25 cellular contexts compared by ENCODE assay signal in the genomic region with DNA sequence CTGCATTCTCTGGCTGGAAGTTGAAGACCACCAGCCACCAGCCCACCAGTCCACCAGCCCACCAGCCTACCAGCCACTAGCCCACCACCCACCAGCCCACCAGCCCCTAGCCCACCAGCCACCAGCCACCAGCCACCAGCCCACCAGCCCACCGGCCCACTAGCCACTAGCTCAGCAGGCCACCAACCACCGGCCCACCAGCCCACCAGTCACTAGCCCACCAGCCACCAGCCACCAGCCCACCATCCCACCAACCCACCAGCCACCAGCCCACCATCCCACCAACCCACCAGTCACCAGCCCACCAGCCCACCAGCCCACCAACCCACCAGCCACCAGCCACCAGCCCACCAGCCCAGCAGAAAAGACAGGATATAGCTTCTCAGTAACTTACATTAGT.
"Had no signal": no experiment of that assay in that cellular context is flagged by ENCODE, and none has a peak within 500 bp of the region (broad histone marks: within the 10 kb centered on the region; RNA-seq: fewer than 3 reads in every experiment).

No MANE protein-coding gene starts in this region.

- H3K27ac Mint-ChIP-seq: activated naive CD4-positive, alpha-beta T cell treated with anti-CD3 and anti-CD28 coated beads, Interleukin-2, amount 10 ng/mL, durations not matched to agents 7 days and 5 days; immature natural killer cell had no signal

- H3K36me3 Mint-ChIP-seq: activated naive CD4-positive, alpha-beta T cell treated with anti-CD3 and anti-CD28 coated beads, Interleukin-2, amount 10 ng/mL, durations not matched to agents 7 days and 5 days; immature natural killer cell; naive thymus-derived CD8-positive, alpha-beta T cell had no signal

- H3K9me3 ChIP-seq: esophagus muscularis mucosa, heart left ventricle, right atrium auricular region, stomach, thyroid gland, upper lobe of left lung, vagina had no signal

- H3K9me3 Mint-ChIP-seq: activated naive CD4-positive, alpha-beta T cell treated with anti-CD3 and anti-CD28 coated beads, Interleukin-2, amount 10 ng/mL, durations not matched to agents 7 days and 5 days; naive thymus-derived CD8-positive, alpha-beta T cell had no signal

- H3K27me3 ChIP-seq: esophagus muscularis mucosa, foreskin keratinocyte, heart left ventricle, right atrium auricular region, stomach, thyroid gland, upper lobe of left lung, vagina had no signal

- H3K36me3 ChIP-seq: esophagus muscularis mucosa, heart left ventricle, right atrium auricular region, stomach, thyroid gland, upper lobe of left lung, vagina had no signal

- ATAC-seq: foreskin keratinocyte; heart left ventricle; left colon; naive thymus-derived CD8-positive, alpha-beta T cell had no signal

- H3K27me3 Mint-ChIP-seq: activated naive CD4-positive, alpha-beta T cell treated with anti-CD3 and anti-CD28 coated beads, Interleukin-2, amount 10 ng/mL, durations not matched to agents 7 days and 5 days had no signal

- H3K4me3 ChIP-seq: esophagus muscularis mucosa, heart left ventricle, right atrium auricular region, stomach, thyroid gland, upper lobe of left lung, vagina had no signal

- DNase-seq: activated CD4-positive, alpha-beta T cell treated with anti-CD3 and anti-CD28 coated beads for 4 hours; activated CD4-positive, CD25-positive, alpha-beta regulatory T cell; activated CD8-positive, alpha-beta memory T cell treated with anti-CD3 and anti-CD28 coated beads for 24 hours; activated gamma-delta T cell; activated naive CD4-positive, alpha-beta T cell treated with anti-CD3 and anti-CD28 coated beads, Interleukin-2, amount 10 ng/mL, durations not matched to agents 7 days and 5 days; amygdala; caudate nucleus; foreskin keratinocyte; heart left ventricle; hypothalamus; immature natural killer cell; kidney; left colon; mammary epithelial cell; midbrain; naive thymus-derived CD8-positive, alpha-beta T cell; occipital lobe; stimulated activated CD4-positive, alpha-beta T cell treated with anti-CD3 and anti-CD28 coated beads, Interleukin-2, amount 100 ng/mL, for 48 hours; stomach; thyroid gland had no signal

- H3K4me3 Mint-ChIP-seq: activated naive CD4-positive, alpha-beta T cell treated with anti-CD3 and anti-CD28 coated beads, Interleukin-2, amount 10 ng/mL, durations not matched to agents 7 days and 5 days; naive thymus-derived CD8-positive, alpha-beta T cell; neural crest cell had no signal

- H3K27ac ChIP-seq: esophagus muscularis mucosa, foreskin keratinocyte, heart left ventricle, right atrium auricular region, stomach, thyroid gland, upper lobe of left lung, vagina had no signal

- H3K4me1 Mint-ChIP-seq: activated naive CD4-positive, alpha-beta T cell treated with anti-CD3 and anti-CD28 coated beads, Interleukin-2, amount 10 ng/mL, durations not matched to agents 7 days and 5 days; neural crest cell had no signal

- H3K4me1 ChIP-seq: esophagus muscularis mucosa, foreskin keratinocyte, stomach, thyroid gland, vagina had no signal
